In genomic region chr2:6231166-6231565, GRCh38 we compare ENCODE assay signal across 20 cellular contexts.
DNase-seq lines count a peak whose midpoint lies in the region; ATAC-seq and TF ChIP-seq lines count a peak whose summit lies in the region.
"Had no signal": no experiment of that assay in that cellular context is flagged by ENCODE, and none has a peak within 500 bp of the region (broad histone marks: within the 10 kb centered on the region; RNA-seq: fewer than 3 reads in every experiment).

No MANE protein-coding gene starts in this region.

- H3K27ac ChIP-seq in RWPE2 (ENCODE audit: poor library complexity, severe bottlenecking) (no peak overlapping the region), brain microvascular endothelial cell (no peak overlapping the region)
- no peak overlapping the region for H3K27ac ChIP-seq in CD8-positive, alpha-beta T cell (ENCODE audit: low read depth, low read length)
- H3K27ac ChIP-seq: BLaER1, RWPE1 had no signal

- DNase-seq in H4 (ENCODE audit: low spot score) (peak; percentile 6), RWPE2 (ENCODE audit: low spot score) (no peak), brain microvascular endothelial cell (peak; percentile 51), non-pigmented ciliary epithelial cell (ENCODE audit: low read depth) (peak; percentile 78), NCI-H1930 (lab: John Stamatoyannopoulos, UW) (no peak), iPS-NIHi11 (ENCODE audit: low spot score) (no peak)
- DNase-seq in CD8-positive, alpha-beta T cell: no peak
- DNase-seq in activated effector memory CD4-positive, alpha-beta T cell treated with Interleukin-2 at 50 U/mL for 16 hours: no peak
- DNase-seq: CD4-positive, CD25-positive, alpha-beta regulatory T cell; COR-L47; H7; Kasumi-1; MG63; NCI-H1105 treated with DMSO at 0.1 percent for 48 hours; NCI-H2029; NCI-H526 treated with DMSO at 0.1 percent for 48 hours; SHP77 treated with DMSO at 0.1 percent for 48 hours had no signal

- ATAC-seq in RWPE2 (ENCODE audit: low read depth): peak; percentile 64; the same call in 2 of the 3 replicates
- ATAC-seq in CD8-positive, alpha-beta T cell: no peak
- ATAC-seq: K562 had no signal

- CTCF ChIA-PET in CD8-positive, alpha-beta T cell (lab: Charles Lee): no interaction called here

- peaks cover 2% of the 10 kb centered on the region for H3K27me3 Mint-ChIP-seq in CD8-positive, alpha-beta T cell (ENCODE audit: low read depth)

- H3K4me3 ChIP-seq in RWPE2 (ENCODE audit: severe bottlenecking) (no peak overlapping the region), brain microvascular endothelial cell (ENCODE audit: low read depth, low read length) (no peak overlapping the region)
- H3K4me3 ChIP-seq in CD8-positive, alpha-beta T cell (ENCODE audit: low read depth, low read length): no peak overlapping the region
- H3K4me3 ChIP-seq: BLaER1, K562, MG63 had no signal

- H3K36me3 Mint-ChIP-seq in CD8-positive, alpha-beta T cell: no peaks in the 10 kb centered on the region
- H3K36me3 Mint-ChIP-seq: CD4-positive, CD25-positive, alpha-beta regulatory T cell had no signal

- TF ChIP-seq CTCF in RWPE2 (IDR thresholded peaks at IDR 0.05; ENCODE audit: poor library complexity, severe bottlenecking) (no peak), brain microvascular endothelial cell (IDR thresholded peaks at IDR 0.05; ENCODE audit: low read depth, low read length, missing control alignments) (no peak)
- TF ChIP-seq CTCF in CD8-positive, alpha-beta T cell (IDR thresholded peaks at IDR 0.05): no peak

- H3K4me1 Mint-ChIP-seq in CD8-positive, alpha-beta T cell (ENCODE audit: low read depth): no peaks in the 10 kb centered on the region
- H3K4me1 Mint-ChIP-seq: CD4-positive, CD25-positive, alpha-beta regulatory T cell had no signal

- in situ Hi-C loops in brain microvascular endothelial cell (cut with HindIII; ENCODE audit: low pct_ligation_motif_present, low sequenced_read_pairs): no loop called here

- no peak overlapping the region for H3K4me3 Mint-ChIP-seq in CD8-positive, alpha-beta T cell
- H3K4me3 Mint-ChIP-seq: CD4-positive, CD25-positive, alpha-beta regulatory T cell had no signal

- POLR2A ChIA-PET in CD8-positive, alpha-beta T cell (lab: Charles Lee): no interaction called here

- H3K27ac Mint-ChIP-seq in CD8-positive, alpha-beta T cell: no peak overlapping the region
- H3K27ac Mint-ChIP-seq: CD4-positive, CD25-positive, alpha-beta regulatory T cell had no signal

- H3K27me3 ChIP-seq in RWPE2 (ENCODE audit: insufficient read depth, poor library complexity, severe bottlenecking): no peaks in the 10 kb centered on the region
- H3K27me3 ChIP-seq in brain microvascular endothelial cell (replicated peaks): no peaks in the 10 kb centered on the region
- no peaks in the 10 kb centered on the region for H3K27me3 ChIP-seq in CD8-positive, alpha-beta T cell (ENCODE audit: insufficient read depth, low read length)
- H3K27me3 ChIP-seq: BLaER1, MG63 had no signal

- H3K4me1 ChIP-seq in RWPE2 (ENCODE audit: insufficient read depth, poor library complexity, severe bottlenecking): no peaks in the 10 kb centered on the region
- H3K4me1 ChIP-seq in CD8-positive, alpha-beta T cell (ENCODE audit: insufficient read depth, low read length): no peaks in the 10 kb centered on the region
- H3K4me1 ChIP-seq: BLaER1 had no signal

- no peaks in the 10 kb centered on the region for H3K9me3 ChIP-seq in RWPE2 (ENCODE audit: severe bottlenecking)
- no peaks in the 10 kb centered on the region for H3K9me3 ChIP-seq in CD8-positive, alpha-beta T cell (ENCODE audit: low read length)
- H3K9me3 ChIP-seq: MG63 had no signal

- intact Hi-C loops in CD8-positive, alpha-beta T cell (cut with DNase I, micrococcal nuclease): no loop called here

- peaks cover 6% of the 10 kb centered on the region for H3K9me3 Mint-ChIP-seq in CD8-positive, alpha-beta T cell

- no peaks in the 10 kb centered on the region for H3K36me3 ChIP-seq in RWPE2 (ENCODE audit: low read depth)
- no peaks in the 10 kb centered on the region for H3K36me3 ChIP-seq in brain microvascular endothelial cell (replicated peaks)
- no peaks in the 10 kb centered on the region for H3K36me3 ChIP-seq in CD8-positive, alpha-beta T cell (ENCODE audit: insufficient read depth, low read length)
- H3K36me3 ChIP-seq: BLaER1, MG63 had no signal

Comparison
In these comparisons a context has a peak if more than half of its experiments do, and no peak if none do; other contexts are left out.
1. DNase-seq: peak in H4 (single experiment), brain microvascular endothelial cell (single experiment) and non-pigmented ciliary epithelial cell (single experiment); none in RWPE2 (single experiment), NCI-H1930 (0 of 2), CD8-positive, alpha-beta T cell (0 of 7), iPS-NIHi11 (single experiment) and activated effector memory CD4-positive, alpha-beta T cell treated with Interleukin-2 at 50 U/mL for 16 hours (single experiment).